In the genomic region with DNA sequence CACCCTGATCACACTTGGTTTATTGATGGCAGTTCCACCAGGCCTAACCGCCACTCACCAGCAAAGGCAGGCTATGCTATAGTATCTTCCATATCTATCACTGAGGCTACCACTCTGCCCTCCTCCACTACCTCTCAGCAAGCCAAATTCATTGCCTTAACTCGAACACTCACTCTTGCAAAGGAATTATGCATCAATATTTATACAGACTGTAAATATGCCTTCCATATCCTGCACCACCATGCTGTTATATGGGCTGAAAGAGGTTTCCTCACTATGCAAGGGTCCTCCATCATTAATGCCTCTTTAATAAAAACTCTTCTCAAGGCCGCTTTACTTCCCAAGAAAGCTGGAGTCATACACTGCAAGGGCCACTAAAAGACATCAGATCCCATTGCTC, we compare ENCODE assay signal across 2 cellular contexts. TPM values are rescaled to one million over a fixed set of nuclear protein-coding genes. Genes with fewer than 3 reads are reported as not detected.
DNase-seq lines count a peak whose midpoint lies in the region; ATAC-seq, FAIRE-seq and TF ChIP-seq lines count a peak whose summit lies in the region.
"Not testable (repeated sequence)": the region's sequence is repeated elsewhere in the genome, so short reads cannot be mapped to it uniquely, and the experiment has no call there.

No MANE protein-coding gene starts in this region.

- not testable (repeated sequence) for H2AFZ ChIP-seq in K562 (ENCODE audit: low read depth, low read length)

- H3K9me3 ChIP-seq in HEK293 (ENCODE audit: control insufficient read depth, insufficient read depth, low read depth, low read length); K562 (replicated peaks; ENCODE audit: control insufficient read depth, insufficient read depth, low read depth, low read length): not testable (repeated sequence)

- CTCF ChIA-PET in HEK293 (lab: Yijun Ruan, JAX); K562 (lab: Yijun Ruan, JAX; ENCODE audit: low intra/inter-chr PET ratio): not testable (repeated sequence)

- H3K9ac ChIP-seq in K562 (ENCODE audit: insufficient read depth in 1 of 2, low read depth in 2 of 2, low read length in 2 of 2), result not testable (repeated sequence)

- not testable (repeated sequence) for TF ChIP-seq RAD21 in K562 (CRISPR knock-in tag; conservative IDR thresholded peaks at IDR 0.05 in 1 of 2, IDR thresholded peaks at IDR 0.05 in 1 of 2)

- not testable (repeated sequence) for FAIRE-seq in K562 (lab: Jason Lieb, UNC)

- intact Hi-C loops in K562 (cut with micrococcal nuclease), result not testable (repeated sequence)

- not testable (repeated sequence) for TF ChIP-seq POLR2A in K562 (conservative IDR thresholded peaks at IDR 0.05)

- H3K27me3 ChIP-seq in K562 (ENCODE audit: control insufficient read depth in 2 of 2, insufficient read depth in 2 of 2, low read length in 2 of 2), result peaks cover 17 to 22% of the 10 kb centered on the region in 2 experiments

- H4K20me1 ChIP-seq in K562 (replicated peaks; ENCODE audit: control insufficient read depth, insufficient read depth, low read length), result not testable (repeated sequence)

- H3K79me2 ChIP-seq in K562 (ENCODE audit: control insufficient read depth, insufficient read depth, low read length), result not testable (repeated sequence)

- not testable (repeated sequence) for H3K9me1 ChIP-seq in K562 (ENCODE audit: control insufficient read depth, insufficient read depth, low read length)

- in situ Hi-C loops in K562 (cut with MboI), result not testable (repeated sequence)

- TF ChIP-seq EP300 in K562 (IDR thresholded peaks at IDR 0.05; ENCODE audit: low read length), result not testable (repeated sequence)

- 11% methylated on average over 3 of the region's 3 CpGs for WGBS in K562 (ENCODE audit: insufficient coverage, low coverage, missing lambda C conversion rate)

- not testable (repeated sequence) for ATAC-seq in K562

- H3K4me1 ChIP-seq in HEK293 (ENCODE audit: control insufficient read depth, insufficient read depth, low read length); K562 (replicated peaks in 1 of 2; ENCODE audit: control insufficient read depth in 2 of 2, insufficient read depth in 2 of 2, low read length in 2 of 2): not testable (repeated sequence)

- H3K36me3 ChIP-seq in HEK293 (ENCODE audit: control insufficient read depth in 2 of 2, insufficient read depth in 1 of 2, low read length in 2 of 2); K562 (ENCODE audit: control insufficient read depth, insufficient read depth, low read length): not testable (repeated sequence)

- H3K4me3 ChIP-seq in HEK293 (ENCODE audit: low read depth, low read length); K562: not testable (repeated sequence)

- POLR2A ChIA-PET in HEK293 (lab: Yijun Ruan, JAX); K562 (lab: Yijun Ruan, JAX): not testable (repeated sequence)

- BruUV-seq in K562 (replicated peaks; lab: Mats Ljungman, UMichigan), result not testable (repeated sequence)

- not testable (repeated sequence) for H3K27ac ChIP-seq in HEK293 (ENCODE audit: extremely low read depth, low read depth, low read length); K562 (ENCODE audit: extremely low read depth, low read depth, low read length)

- H3K4me2 ChIP-seq in K562 (ENCODE audit: insufficient read depth, low read length), result not testable (repeated sequence)

- not testable (repeated sequence) for TF ChIP-seq CTCF in HEK293 (tag by site-specific recombination; IDR thresholded peaks at IDR 0.05); K562 (IDR thresholded peaks at IDR 0.05 in 2 of 3, conservative IDR thresholded peaks at IDR 0.05 in 1 of 3; ENCODE audit: insufficient read depth in 2 of 3, low read depth in 1 of 3, low read length in 3 of 3)

- DNase-seq in K562 (ENCODE audit: extremely low read depth in 1 of 4, low spot score in 3 of 4), result not testable (repeated sequence)

TF ChIP-seq in HEK293, 187 proteins besides CTCF, POLR2A, EP300 and RAD21:
- peak; percentile 95 for TF ChIP-seq ZNF600 (tag by site-specific recombination; IDR thresholded peaks at IDR 0.05)

TF ChIP-seq in K562, 482 proteins besides CTCF, POLR2A, EP300 and RAD21:
- TF ChIP-seq, protein P1, sequence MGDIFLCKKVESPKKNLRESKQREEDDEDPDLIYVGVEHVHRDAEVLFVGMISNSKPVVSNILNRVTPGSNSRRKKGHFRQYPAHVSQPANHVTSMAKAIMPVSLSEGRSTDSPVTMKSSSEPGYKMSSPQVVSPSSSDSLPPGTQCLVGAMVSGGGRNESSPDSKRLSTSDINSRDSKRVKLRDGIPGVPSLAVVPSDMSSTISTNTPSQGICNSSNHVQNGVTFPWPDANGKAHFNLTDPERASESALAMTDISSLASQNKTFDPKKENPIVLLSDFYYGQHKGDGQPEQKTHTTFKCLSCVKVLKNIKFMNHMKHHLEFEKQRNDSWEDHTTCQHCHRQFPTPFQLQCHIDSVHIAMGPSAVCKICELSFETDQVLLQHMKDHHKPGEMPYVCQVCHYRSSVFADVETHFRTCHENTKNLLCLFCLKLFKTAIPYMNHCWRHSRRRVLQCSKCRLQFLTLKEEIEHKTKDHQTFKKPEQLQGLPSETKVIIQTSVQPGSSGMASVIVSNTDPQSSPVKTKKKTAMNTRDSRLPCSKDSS (IDR thresholded peaks at IDR 0.05; ENCODE audit: low read depth, partially characterized antibody), result peak; percentile 77
- TF ChIP-seq TRIM28 (IDR thresholded peaks at IDR 0.05), result peak; percentile 60; the same call in 1 of the 2 replicates
- peak in 1 of 2 experiments; percentile 70; a peak in 2 of 3 replicates for TF ChIP-seq CBX3 (IDR thresholded peaks at IDR 0.05; ENCODE audit: borderline replicate concordance in 1 of 2, low read length in 2 of 2)
- TF ChIP-seq TRIM24 (IDR thresholded peaks at IDR 0.05), result peak in 1 of 2 experiments; percentile 23; a peak in 1 of 4 replicates

RNA-seq across cellular contexts. Expression of a gene that starts 33.6 kb away (rescaled TPM):
- 55.1 and 138 TPM in 2 replicates for total RNA-seq in K562 (2011; cell fraction: chromatin; rRNA removed; ENCODE audit: low replicate concordance)
- total RNA-seq in K562 (2011; cell fraction: nucleolus; rRNA removed), result 36.5 and 52.5 TPM in 2 replicates
- 96.8 and 146 TPM in 2 replicates for total RNA-seq in K562 (2011; cell fraction: nucleoplasm; rRNA removed)
- 44.9 and 53.9 TPM in 2 replicates for total RNA-seq in K562 (2014; rRNA removed)
- 46.2 and 55.4 TPM in 2 replicates for total RNA-seq in K562 (2014; rRNA removed; fragmentation: Illumina TruSeq; extraction: Trizol)
- total RNA-seq in K562 (2015; rRNA removed; fragmentation: Illumina TruSeq; extraction: Trizol), result 46.0 and 49.4 TPM in 2 replicates
- 41.6 and 46.6 TPM in 2 replicates for total RNA-seq in K562 (2021)
- polyA plus RNA-seq in K562 (2011; rRNA removed), result 24.4 and 37.0 TPM in 2 replicates
- polyA plus RNA-seq in K562 (2011; cell fraction: cytosol; rRNA removed), result 13.0 and 14.1 TPM in 2 replicates
- polyA plus RNA-seq in K562 (2011; cell fraction: nucleus; rRNA removed), result 26.0 and 26.4 TPM in 2 replicates
- polyA plus RNA-seq in K562 (2012), result 31.2 and 44.6 TPM in 2 replicates
- 38.4 and 42.7 TPM in 2 replicates for polyA plus RNA-seq in K562 (2014; fragmentation: Illumina TruSeq; extraction: Trizol)
- polyA plus RNA-seq in K562 (2014; fragmentation: Nextera tagmentation; extraction: Ambion mirVana), result 10 to 100 TPM in 1 of 2 experiments, 1 to 10 TPM in 1; 9.9 to 11.2 TPM
- polyA plus RNA-seq in K562 (2014; rRNA removed), result 40.7 and 46.6 TPM in 2 replicates
- 50.0 and 53.0 TPM in 2 replicates for polyA minus RNA-seq in K562 (2011; rRNA and poly(A)+ RNA removed)
- 15.2 and 17.1 TPM in 2 replicates for polyA minus RNA-seq in K562 (2011; cell fraction: cytosol; rRNA and poly(A)+ RNA removed)
- 58.3 and 84.4 TPM in 2 replicates for polyA minus RNA-seq in K562 (2011; cell fraction: nucleus; rRNA and poly(A)+ RNA removed)

RNA-seq across cellular contexts. Expression of a gene that starts 35.1 kb away (rescaled TPM):
- total RNA-seq in K562 (2011; cell fraction: chromatin; rRNA removed; ENCODE audit: low replicate concordance), result 79.9 and 290 TPM in 2 replicates
- total RNA-seq in K562 (2011; cell fraction: nucleolus; rRNA removed), result 32.5 and 39.2 TPM in 2 replicates
- 93.6 and 112 TPM in 2 replicates for total RNA-seq in K562 (2011; cell fraction: nucleoplasm; rRNA removed)
- total RNA-seq in K562 (2014; rRNA removed) (33.8 and 35.2 TPM in 2 replicates), K562 (2014; rRNA removed; fragmentation: Illumina TruSeq; extraction: Trizol) (70.3 and 74.9 TPM in 2 replicates), K562 (2015; rRNA removed; fragmentation: Illumina TruSeq; extraction: Trizol) (62.4 and 70.0 TPM in 2 replicates), K562 (2021) (39.3 and 41.9 TPM in 2 replicates)
- polyA plus RNA-seq in K562 (2011; rRNA removed) (28.0 and 29.1 TPM in 2 replicates), K562 (2014; fragmentation: Illumina TruSeq; extraction: Trizol) (25.3 and 33.6 TPM in 2 replicates), K562 (2014; fragmentation: Nextera tagmentation; extraction: Ambion mirVana) (10 to 100 TPM; 12.7 to 13.2 TPM), K562 (2014; rRNA removed) (21.8 and 26.6 TPM in 2 replicates)
- 6.3 and 7.6 TPM in 2 replicates for polyA plus RNA-seq in K562 (2011; cell fraction: cytosol; rRNA removed)
- 24.7 and 32.5 TPM in 2 replicates for polyA plus RNA-seq in K562 (2011; cell fraction: nucleus; rRNA removed)
- 22.8 and 23.3 TPM in 2 replicates for polyA plus RNA-seq in K562 (2012)
- polyA minus RNA-seq in K562 (2011; rRNA and poly(A)+ RNA removed), result 45.9 and 83.5 TPM in 2 replicates
- 20.1 and 22.1 TPM in 2 replicates for polyA minus RNA-seq in K562 (2011; cell fraction: cytosol; rRNA and poly(A)+ RNA removed)
- 52.2 and 112 TPM in 2 replicates for polyA minus RNA-seq in K562 (2011; cell fraction: nucleus; rRNA and poly(A)+ RNA removed)
